ENCODE assay signal across 8 cellular contexts in genomic region chr12:52069410-52070242, GRCh38. TPM values are rescaled to one million over a fixed set of nuclear protein-coding genes. Genes with fewer than 3 reads are reported as not detected.
DNase-seq lines count a peak whose midpoint lies in the region; ATAC-seq and TF ChIP-seq lines count a peak whose summit lies in the region.

Gene ATG101, plus strand, starts transcription at chr12:52069978. Its CDS starts 3,673 bp downstream, at chr12:52073651.

- in situ Hi-C loops in Panc1 (cut with HindIII; ENCODE audit: low pct_unique_long_range_greater_than_20kb, low sequenced_read_pairs) = no loop called here

- peak; percentile 66 for TF ChIP-seq POLR2A in esophagus muscularis mucosa (IDR thresholded peaks at IDR 0.05; ENCODE audit: low read depth)

- no peaks in the 10 kb centered on the region for H3K9me3 ChIP-seq in DOHH2 (ENCODE audit: control insufficient read depth, insufficient read depth, low read length)
- H3K9me3 ChIP-seq in Panc1 (ENCODE audit: control insufficient read depth, insufficient read depth, low read depth, low read length) = no peaks in the 10 kb centered on the region
- no peaks in the 10 kb centered on the region for H3K9me3 ChIP-seq in esophagus muscularis mucosa
- H3K9me3 ChIP-seq in muscle layer of duodenum (ENCODE audit: control insufficient read depth in 1 of 2, low read length in 2 of 2) = no peaks in the 10 kb centered on the region

- H3K4me3 Mint-ChIP-seq in stimulated activated effector memory CD8-positive, alpha-beta T cell treated with anti-CD3 and anti-CD28 coated beads, Interleukin-12 subunit alpha, Interleukin-12 subunit beta, amount 100 ng/mL, for 72 hours = peak within 1 kb of the TSS; percentile 97

- H3K4me1 Mint-ChIP-seq in stimulated activated effector memory CD8-positive, alpha-beta T cell treated with anti-CD3 and anti-CD28 coated beads, Interleukin-12 subunit alpha, Interleukin-12 subunit beta, amount 100 ng/mL, for 72 hours = peaks cover 70% of the 10 kb centered on the region

- peaks cover 29% of the 10 kb centered on the region for H3K4me1 ChIP-seq in DOHH2 (ENCODE audit: control insufficient read depth, low read length)
- H3K4me1 ChIP-seq in KMS-11 (ENCODE audit: low read depth, poor library complexity, severe bottlenecking) = peaks cover 14% of the 10 kb centered on the region
- H3K4me1 ChIP-seq in Panc1 (ENCODE audit: control insufficient read depth, insufficient read depth, low read length) = peaks cover 10% of the 10 kb centered on the region
- H3K4me1 ChIP-seq in esophagus muscularis mucosa = peaks cover 27 to 53% (median 45%) of the 10 kb centered on the region in 4 donors
- peaks cover 6 to 24% of the 10 kb centered on the region in 2 donors for H3K4me1 ChIP-seq in muscle layer of duodenum (ENCODE audit: control insufficient read depth in 1 of 2, insufficient read depth in 2 of 2, low read length in 2 of 2)

- H3K79me2 ChIP-seq in DOHH2 (ENCODE audit: control insufficient read depth, low read length) (peaks cover 46% of the 10 kb centered on the region), KMS-11 (ENCODE audit: insufficient read depth, low read depth) (peaks cover 38% of the 10 kb centered on the region)

- peak within 1 kb of the TSS; percentile 90 for H2AFZ ChIP-seq in KMS-11 (ENCODE audit: low read depth)

- H3K27ac Mint-ChIP-seq in stimulated activated effector memory CD8-positive, alpha-beta T cell treated with anti-CD3 and anti-CD28 coated beads, Interleukin-12 subunit alpha, Interleukin-12 subunit beta, amount 100 ng/mL, for 72 hours = peak within 1 kb of the TSS; percentile 100

- H3K9ac ChIP-seq in KMS-11 = peak within 1 kb of the TSS; percentile 81

- H4K20me1 ChIP-seq in DOHH2 (ENCODE audit: control insufficient read depth, insufficient read depth, low read depth, low read length) (peaks cover 7% of the 10 kb centered on the region; the same call in 1 of the 2 replicates), KMS-11 (ENCODE audit: insufficient read depth) (no peaks in the 10 kb centered on the region; the same call in 1 of the 2 replicates)

- H3F3A ChIP-seq in DOHH2 (ENCODE audit: control insufficient read depth, insufficient read depth) = peaks cover 4% of the 10 kb centered on the region

- no peaks in the 10 kb centered on the region for H3K9me2 ChIP-seq in DOHH2 (replicated peaks; ENCODE audit: control insufficient read depth, low read length)

- no TSS peak for BruUV-seq in Panc1 (replicated peaks; lab: Mats Ljungman, UMichigan)

- CTCF ChIA-PET in Panc1 (lab: Charles Lee) = interaction anchor here (0.6 to 2.0 kb wide), 5 partner anchors 9 to 66 kb away, joined by 3 to 8 read pairs (median 4); no protein-coding TSS in a partner anchor

- peak within 1 kb of the TSS; percentile 65 for H3K27ac ChIP-seq in DOHH2 (ENCODE audit: low read depth, low read length)
- H3K27ac ChIP-seq in KMS-11 = peak within 1 kb of the TSS; percentile 72
- H3K27ac ChIP-seq in Panc1 (ENCODE audit: low read length) = peak within 1 kb of the TSS; percentile 96
- peak within 1 kb of the TSS; percentile 86 to 93 (median 90) for H3K27ac ChIP-seq in esophagus muscularis mucosa (replicated peaks in 1 of 4)
- peak within 1 kb of the TSS; percentile 87 for H3K27ac ChIP-seq in muscle layer of duodenum (ENCODE audit: low read length)

- TF ChIP-seq EP300 in esophagus muscularis mucosa (IDR thresholded peaks at IDR 0.05) = no peak

- POLR2A ChIA-PET in Panc1 (lab: Charles Lee) = interaction anchor here (0.6 kb wide), 2 partner anchors 32 to 34 kb away, joined by 6 to 10 read pairs; no protein-coding TSS in a partner anchor

- H3K4me3 ChIP-seq in DOHH2 (ENCODE audit: low read length) = peak within 1 kb of the TSS; percentile 88
- H3K4me3 ChIP-seq in KMS-11 (IDR thresholded peaks at IDR 0.05; ENCODE audit: insufficient read depth, low read depth, low read length) = peak within 1 kb of the TSS; percentile 77
- peak within 1 kb of the TSS; percentile 94 to 96 for H3K4me3 ChIP-seq in Panc1 (ENCODE audit: low read depth in 2 of 2, low read length in 2 of 2)
- H3K4me3 ChIP-seq in esophagus muscularis mucosa = peak within 1 kb of the TSS; percentile 86 to 95 (median 92)
- peak within 1 kb of the TSS; percentile 92 to 95 for H3K4me3 ChIP-seq in muscle layer of duodenum (ENCODE audit: low read depth in 1 of 2, low read length in 2 of 2)

- H3K9me3 Mint-ChIP-seq in stimulated activated effector memory CD8-positive, alpha-beta T cell treated with anti-CD3 and anti-CD28 coated beads, Interleukin-12 subunit alpha, Interleukin-12 subunit beta, amount 100 ng/mL, for 72 hours = no peaks in the 10 kb centered on the region

- peak; percentile 89 for TF ChIP-seq CTCF in DOHH2 (IDR thresholded peaks at IDR 0.05; ENCODE audit: low read depth, low read length, poor library complexity, severe bottlenecking)
- 0 out of 2 replicates have a peak, but pooled peaks have one; percentile 24 for TF ChIP-seq CTCF in KMS-11 (conservative IDR thresholded peaks at IDR 0.05; ENCODE audit: low read depth, low read length)
- TF ChIP-seq CTCF in Panc1 (IDR thresholded peaks at IDR 0.05) = peak; percentile 92
- peak; percentile 71 to 84 (median 75) for TF ChIP-seq CTCF in esophagus muscularis mucosa (IDR thresholded peaks at IDR 0.05)

- H3K27me3 ChIP-seq in DOHH2 (ENCODE audit: control insufficient read depth, low read length) = peaks cover 12% of the 10 kb centered on the region; the same call in 1 of the 2 replicates
- H3K27me3 ChIP-seq in KMS-11 (ENCODE audit: insufficient read depth, low read depth) = peaks cover 20% of the 10 kb centered on the region
- no peaks in the 10 kb centered on the region for H3K27me3 ChIP-seq in Panc1 (ENCODE audit: control insufficient read depth, insufficient read depth, low read length)
- H3K27me3 ChIP-seq in esophagus muscularis mucosa = no peaks in the 10 kb centered on the region
- no peaks in the 10 kb centered on the region for H3K27me3 ChIP-seq in muscle layer of duodenum (ENCODE audit: low read depth, low read length)

- peak; percentile 89 for DNase-seq in Panc1 (ENCODE audit: low read depth, low spot score)
- DNase-seq in activated T-cell treated with anti-CD3 and anti-CD28 coated beads, Interleukin-2, amount 50 U/mL, for 48 hours = peak; percentile 90 to 91
- peak; percentile 97 for DNase-seq in esophagus muscularis mucosa (ENCODE audit: extremely low spot score)
- DNase-seq in stimulated activated effector memory CD8-positive, alpha-beta T cell treated with anti-CD3 and anti-CD28 coated beads, Interleukin-12 subunit alpha, Interleukin-12 subunit beta, amount 100 ng/mL, for 72 hours (ENCODE audit: low spot score in 2 of 2) = peak; percentile 79 to 93

- ATAC-seq in GM21737 (IDR thresholded peaks at IDR 0.05; ENCODE audit: unreplicated experiment) (peak; percentile 93), Panc1 (peak; percentile 99)
- peak; percentile 94 for ATAC-seq in stimulated activated effector memory CD8-positive, alpha-beta T cell treated with anti-CD3 and anti-CD28 coated beads, Interleukin-12 subunit alpha, Interleukin-12 subunit beta, amount 100 ng/mL, for 72 hours

- H3K36me3 ChIP-seq in DOHH2 (ENCODE audit: control insufficient read depth, low read length) = peaks cover 19% of the 10 kb centered on the region
- H3K36me3 ChIP-seq in KMS-11 (ENCODE audit: insufficient read depth) = no peaks in the 10 kb centered on the region
- H3K36me3 ChIP-seq in Panc1 (ENCODE audit: control insufficient read depth, insufficient read depth, low read length) = peaks cover 2% of the 10 kb centered on the region; the same call in 1 of the 2 replicates
- peaks cover 0 to 25% (median 23%) of the 10 kb centered on the region in 4 donors for H3K36me3 ChIP-seq in esophagus muscularis mucosa
- H3K36me3 ChIP-seq in muscle layer of duodenum (ENCODE audit: control insufficient read depth in 1 of 2, insufficient read depth in 2 of 2, low read length in 2 of 2) = peaks cover 4 to 16% of the 10 kb centered on the region in 2 donors

- intact Hi-C loops in Panc1 (cut with micrococcal nuclease; ENCODE audit: unreplicated experiment) = no loop called here
- intact Hi-C loops in esophagus muscularis mucosa (cut with DNase I) = no loop called here

- H3K4me2 ChIP-seq in DOHH2 (ENCODE audit: low read length) (peak within 1 kb of the TSS; percentile 85), KMS-11 (peak within 1 kb of the TSS; percentile 47)

- WGBS in esophagus muscularis mucosa = under 1% methylated on average over 48 of the region's 66 CpGs

- peaks cover 32% of the 10 kb centered on the region for H3K36me3 Mint-ChIP-seq in stimulated activated effector memory CD8-positive, alpha-beta T cell treated with anti-CD3 and anti-CD28 coated beads, Interleukin-12 subunit alpha, Interleukin-12 subunit beta, amount 100 ng/mL, for 72 hours

RNA-seq across cellular contexts. Expression of gene ATG101, which starts in this region (rescaled TPM):
- 64.9 TPM for total RNA-seq in Panc1 (2021; ENCODE audit: unreplicated experiment)
- polyA plus RNA-seq in Panc1 (2012; ENCODE audit: insufficient read length) = 104 TPM
- 10 to 100 TPM; 30.3 to 71.4 (median 61.2) TPM for total RNA-seq in esophagus muscularis mucosa

Comparison
In these comparisons a context has a peak if more than half of its experiments do, and no peak if none do; other contexts are left out.
1. Peak in every context shown above with its lines: DNase-seq, ATAC-seq, H3K4me3 ChIP-seq and H3K27ac ChIP-seq.
2. CTCF ChIP-seq: peak in every context shown above with its lines; median percentile 92 in Panc1; 89 in DOHH2; 75 in esophagus muscularis mucosa; 24 in KMS-11.